In the genomic region with DNA sequence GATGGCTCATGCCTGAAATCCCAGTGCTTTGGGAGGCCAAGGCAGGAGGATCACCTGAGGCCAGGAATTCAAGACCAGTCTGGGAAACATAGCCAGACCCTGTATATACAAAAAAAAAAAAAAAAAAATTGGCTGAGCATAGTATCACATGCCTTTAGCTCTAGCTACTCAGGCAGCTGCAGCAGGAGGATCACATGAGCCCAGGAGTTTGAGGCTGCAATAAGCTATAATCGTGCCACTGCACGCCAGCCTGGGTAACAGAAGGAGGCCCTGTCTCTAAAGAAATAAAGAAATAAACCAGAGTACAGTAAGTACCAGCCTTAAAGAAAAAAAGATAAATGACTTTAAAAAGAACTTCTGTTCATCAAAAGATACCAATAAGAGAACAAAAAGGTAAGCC, we compare ENCODE assay signal across 19 cellular contexts. TPM values are rescaled to one million over a fixed set of nuclear protein-coding genes. Genes with fewer than 3 reads are reported as not detected.
"Had no signal": no experiment of that assay in that cellular context is flagged by ENCODE, and none has a peak within 500 bp of the region (broad histone marks: within the 10 kb centered on the region; RNA-seq: fewer than 3 reads in every experiment).

No MANE protein-coding gene starts in this region.

- H3K4me3 ChIP-seq: body of pancreas, cardiac muscle cell, esophagus muscularis mucosa, gastrocnemius medialis, lower lobe of right lung, mucosa of descending colon, tibial artery had no signal

- ATAC-seq: activated CD4-positive, alpha-beta T cell treated with anti-CD3 and anti-CD28 coated beads for 36 hours; activated T-cell treated with anti-CD3 and anti-CD28 coated beads, Interleukin-2, amount 50 U/mL, for 72 hours; body of pancreas; effector memory CD8-positive, alpha-beta T cell; gastrocnemius medialis; left cardiac atrium; lower lobe of right lung; mucosa of descending colon; naive thymus-derived CD4-positive, alpha-beta T cell; stimulated activated naive CD8-positive, alpha-beta T cell treated with anti-CD3 and anti-CD28 coated beads, Interleukin-15, Interleukin-2, amounts not matched to agents 100 U/mL and 50 U/mL, for 24 hours had no signal

- DNase-seq: activated B cell treated with CpG ODN at 0.5 μM for 24 hours; activated CD4-positive, alpha-beta memory T cell treated with anti-CD3 and anti-CD28 coated beads for 36 hours; activated CD4-positive, alpha-beta T cell treated with anti-CD3 and anti-CD28 coated beads for 36 hours; activated effector memory CD4-positive, alpha-beta T cell treated with Interleukin-2 at 50 U/mL for 16 hours; activated naive CD4-positive, alpha-beta T cell treated with anti-CD3 and anti-CD28 coated beads for 36 hours; activated T-cell treated with anti-CD3 and anti-CD28 coated beads, Interleukin-2, amount 50 U/mL, for 72 hours; body of pancreas; effector memory CD8-positive, alpha-beta T cell; gastrocnemius medialis; left cardiac atrium; lower lobe of right lung; mesendoderm; mucosa of descending colon; naive thymus-derived CD4-positive, alpha-beta T cell; stimulated activated CD4-positive, alpha-beta T cell treated with anti-CD3 and anti-CD28 coated beads, Interleukin-4, amount 100 ng/mL, for 24 hours; stimulated activated naive CD8-positive, alpha-beta T cell treated with anti-CD3 and anti-CD28 coated beads, Interleukin-15, Interleukin-2, amounts not matched to agents 100 U/mL and 50 U/mL, for 24 hours; tibial artery had no signal

- H3K36me3 ChIP-seq: cardiac muscle cell, gastrocnemius medialis, lower lobe of right lung, tibial artery had no signal

- H3K27ac ChIP-seq: body of pancreas, cardiac muscle cell, esophagus muscularis mucosa, gastrocnemius medialis, lower lobe of right lung, tibial artery had no signal

- H3K27me3 ChIP-seq: cardiac muscle cell, esophagus muscularis mucosa, gastrocnemius medialis, tibial artery had no signal

- H3K9me3 ChIP-seq: body of pancreas, esophagus muscularis mucosa, gastrocnemius medialis, lower lobe of right lung, mucosa of descending colon, tibial artery had no signal

- H3K4me1 ChIP-seq: gastrocnemius medialis, lower lobe of right lung had no signal

RNA-seq across cellular contexts. Expression of a gene that starts 52.9 kb away (rescaled TPM):
- total RNA-seq: activated B cell treated with CpG ODN at 0.5 μM for 24 hours; activated naive CD4-positive, alpha-beta T cell treated with anti-CD3 and anti-CD28 coated beads for 36 hours had no signal
- polyA plus RNA-seq: naive thymus-derived CD4-positive, alpha-beta T cell had no signal
